22 cellular contexts compared by ENCODE assay signal in the genomic region with DNA sequence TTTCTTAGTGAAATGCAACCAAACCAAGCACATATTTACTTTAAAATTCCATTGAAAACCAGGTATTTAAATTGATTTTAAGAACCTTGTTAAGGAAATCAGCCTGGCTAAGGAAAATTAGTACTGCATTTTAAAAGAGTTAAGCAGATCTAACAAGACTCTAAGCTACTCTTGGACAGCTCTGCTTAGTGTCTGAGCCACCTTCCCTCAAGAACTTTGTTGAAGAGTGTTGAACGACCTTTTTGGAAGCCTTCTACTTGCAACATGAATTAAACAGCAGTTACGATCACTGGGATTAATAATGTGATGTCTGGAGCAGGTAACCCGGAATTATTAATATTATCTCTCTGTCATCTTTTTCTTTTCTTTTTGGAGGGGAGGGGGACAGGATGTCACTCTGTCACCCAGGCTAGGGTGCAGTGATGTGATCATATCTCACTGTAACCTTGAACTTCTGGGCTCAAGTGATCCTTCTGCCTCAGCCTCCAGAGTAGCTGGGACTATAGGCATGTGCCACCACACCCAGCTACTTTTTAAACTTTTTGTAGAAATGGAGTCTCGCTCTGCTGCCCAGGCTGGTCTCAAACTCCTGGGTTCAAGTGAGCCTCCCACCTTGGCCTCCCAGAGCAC.
DNase-seq lines count a peak whose midpoint lies in the region; ATAC-seq and TF ChIP-seq lines count a peak whose summit lies in the region.
"Had no signal": no experiment of that assay in that cellular context is flagged by ENCODE, and none has a peak within 500 bp of the region (broad histone marks: within the 10 kb centered on the region; RNA-seq: fewer than 3 reads in every experiment).

No MANE protein-coding gene starts in this region.

- TF ChIP-seq POLR2A in spleen (IDR thresholded peaks at IDR 0.05) (no peak), upper lobe of left lung (IDR thresholded peaks at IDR 0.05) (no peak)

- no peak for TF ChIP-seq EP300 in upper lobe of left lung (IDR thresholded peaks at IDR 0.05)

- intact Hi-C loops in spleen (cut with DNase I; ENCODE audit: low total_unique reads), result no loop called here

- H3K9me3 ChIP-seq in T-helper 17 cell (ENCODE audit: control insufficient read depth, low read length, poor library complexity, severe bottlenecking), result no peaks in the 10 kb centered on the region
- no peaks in the 10 kb centered on the region for H3K9me3 ChIP-seq in endodermal cell (ENCODE audit: control insufficient read depth, low read length)
- no peaks in the 10 kb centered on the region for H3K9me3 ChIP-seq in spleen
- H3K9me3 ChIP-seq in upper lobe of left lung, result no peaks in the 10 kb centered on the region
- H3K9me3 ChIP-seq: breast epithelium, pancreas, SJSA1, stomach had no signal

- peak overlapping the region; percentile 53 to 71 for H3K4me3 Mint-ChIP-seq in activated T-cell treated with anti-CD3 and anti-CD28 coated beads, Interleukin-2, amount 50 U/mL, for 72 hours
- H3K4me3 Mint-ChIP-seq in T-helper 17 cell (peak overlapping the region; percentile 62), endodermal cell (no peak overlapping the region)
- H3K4me3 Mint-ChIP-seq: naive B cell, type B pancreatic cell had no signal

- no peaks in the 10 kb centered on the region for H3K36me3 ChIP-seq in endodermal cell (ENCODE audit: control insufficient read depth, insufficient read depth, low read length)
- H3K36me3 ChIP-seq in spleen, result no peaks in the 10 kb centered on the region
- no peaks in the 10 kb centered on the region for H3K36me3 ChIP-seq in upper lobe of left lung
- H3K36me3 ChIP-seq: breast epithelium, pancreas, SJSA1, stomach had no signal

- TF ChIP-seq CTCF in endodermal cell (conservative IDR thresholded peaks at IDR 0.05), result no peak
- TF ChIP-seq CTCF in spleen (IDR thresholded peaks at IDR 0.05 in 8 of 11, conservative IDR thresholded peaks at IDR 0.05 in 3 of 11), result no peak
- no peak for TF ChIP-seq CTCF in upper lobe of left lung (IDR thresholded peaks at IDR 0.05)

- 95 to 100% methylated on average over 1 to 4 of the region's 4 CpGs for WGBS in endodermal cell (ENCODE audit: insufficient coverage in 1 of 2, insufficient read length in 1 of 2), 2 experiments
- 84 to 94% (median 89%) methylated on average over 4 of the region's 4 CpGs for WGBS in spleen, 5 donors
- 86 to 89% methylated on average over 4 of the region's 4 CpGs for WGBS in upper lobe of left lung, 2 donors

- H3K36me3 Mint-ChIP-seq in activated T-cell treated with anti-CD3 and anti-CD28 coated beads, Interleukin-2, amount 50 U/mL, for 72 hours (ENCODE audit: insufficient read depth in 2 of 2), result no peaks in the 10 kb centered on the region
- H3K36me3 Mint-ChIP-seq in T-helper 17 cell (ENCODE audit: low read depth), result no peaks in the 10 kb centered on the region
- no peaks in the 10 kb centered on the region for H3K36me3 Mint-ChIP-seq in endodermal cell (ENCODE audit: low read depth)
- H3K36me3 Mint-ChIP-seq: naive B cell, type B pancreatic cell had no signal

- ATAC-seq in activated T-cell treated with anti-CD3 and anti-CD28 coated beads, Interleukin-2, amount 50 U/mL, for 72 hours (replicated peaks in 1 of 2), result no peak
- ATAC-seq in T-helper 17 cell (peak; percentile 18), upper lobe of left lung (ENCODE audit: low FRiP score in 2 of 2) (no peak), HG03095 (IDR thresholded peaks at IDR 0.05; ENCODE audit: unreplicated experiment) (no peak)

- H3K27ac ChIP-seq in endodermal cell (ENCODE audit: low read depth, low read length) (no peak overlapping the region), spleen (peak overlapping the region in 7 of 8 donors; percentile 13 to 86 (median 80)), upper lobe of left lung (peak overlapping the region in 2 of 4 donors; percentile 43 to 78)
- H3K27ac ChIP-seq: breast epithelium, pancreas, SJSA1, VCaP had no signal

- no peaks in the 10 kb centered on the region for H3K9me3 Mint-ChIP-seq in activated T-cell treated with anti-CD3 and anti-CD28 coated beads, Interleukin-2, amount 50 U/mL, for 72 hours
- H3K9me3 Mint-ChIP-seq in endodermal cell, result no peaks in the 10 kb centered on the region
- H3K9me3 Mint-ChIP-seq: naive B cell, type B pancreatic cell had no signal

- H3K27me3 Mint-ChIP-seq in activated T-cell treated with anti-CD3 and anti-CD28 coated beads, Interleukin-2, amount 50 U/mL, for 72 hours (ENCODE audit: low read depth), result no peaks in the 10 kb centered on the region
- H3K27me3 Mint-ChIP-seq in T-helper 17 cell (no peaks in the 10 kb centered on the region), endodermal cell (ENCODE audit: insufficient read depth) (no peaks in the 10 kb centered on the region)
- H3K27me3 Mint-ChIP-seq: type B pancreatic cell had no signal

- DNase-seq in activated T-cell treated with anti-CD3 and anti-CD28 coated beads, Interleukin-2, amount 50 U/mL, for 72 hours, result no peak
- no peak for DNase-seq in activated T-cell treated with anti-CD3 and anti-CD28 coated beads, Interleukin-2, amount 50 U/mL, for 48 hours
- DNase-seq in T-helper 17 cell, result no peak
- DNase-seq in endodermal cell, result no peak
- DNase-seq in spleen, result no peak
- no peak for DNase-seq in upper lobe of left lung
- no peak for DNase-seq in NCI-H2081 (lab: John Stamatoyannopoulos, UW)
- DNase-seq: activated CD8-positive, alpha-beta memory T cell treated with anti-CD3 and anti-CD28 coated beads for 24 hours; amniotic stem cell; C1 segment of cervical spinal cord; H7; naive B cell; NCI-H524; NK-92 treated with Interleukin-12 subunit alpha and Interleukin-12 subunit beta, amount 100 ng/mL, for 24 hours; pancreas; right cardiac atrium; stomach had no signal

- H3K4me1 ChIP-seq in endodermal cell (ENCODE audit: control insufficient read depth, insufficient read depth, low read length), result peaks cover 17% of the 10 kb centered on the region
- peaks cover 24 to 94% (median 55%) of the 10 kb centered on the region in 6 donors for H3K4me1 ChIP-seq in spleen
- peaks cover 30 to 49% (median 38%) of the 10 kb centered on the region in 4 donors for H3K4me1 ChIP-seq in upper lobe of left lung
- H3K4me1 ChIP-seq: breast epithelium had no signal

- H3K4me3 ChIP-seq in endodermal cell (ENCODE audit: low read length), result no peak overlapping the region
- peak overlapping the region in 2 of 8 donors; percentile 2 to 31 for H3K4me3 ChIP-seq in spleen
- no peak overlapping the region for H3K4me3 ChIP-seq in upper lobe of left lung
- H3K4me3 ChIP-seq: breast epithelium, pancreas, SJSA1, stomach had no signal

- peak overlapping the region; percentile 43 for H3K27ac Mint-ChIP-seq in activated T-cell treated with anti-CD3 and anti-CD28 coated beads, Interleukin-2, amount 50 U/mL, for 72 hours
- H3K27ac Mint-ChIP-seq in T-helper 17 cell (peak overlapping the region; percentile 87), endodermal cell (peak overlapping the region; percentile 12)
- H3K27ac Mint-ChIP-seq: type B pancreatic cell had no signal

- peaks cover 89% of the 10 kb centered on the region for H3K4me1 Mint-ChIP-seq in activated T-cell treated with anti-CD3 and anti-CD28 coated beads, Interleukin-2, amount 50 U/mL, for 72 hours (ENCODE audit: low read depth)
- H3K4me1 Mint-ChIP-seq in T-helper 17 cell, result peaks cover 44% of the 10 kb centered on the region
- H3K4me1 Mint-ChIP-seq in endodermal cell, result peaks cover 58% of the 10 kb centered on the region

- no peaks in the 10 kb centered on the region for H3K27me3 ChIP-seq in endodermal cell (ENCODE audit: control insufficient read depth, insufficient read depth, low read length, poor library complexity, severe bottlenecking)
- H3K27me3 ChIP-seq in spleen (replicated peaks in 1 of 7), result no peaks in the 10 kb centered on the region
- H3K27me3 ChIP-seq in upper lobe of left lung, result no peaks in the 10 kb centered on the region
- H3K27me3 ChIP-seq: breast epithelium, pancreas, SJSA1, stomach had no signal

- no peak overlapping the region for H3K9ac ChIP-seq in endodermal cell (ENCODE audit: extremely low read depth, low read length, poor library complexity, severe bottlenecking)

Comparison
In these comparisons a context has a peak if more than half of its experiments do, and no peak if none do; other contexts are left out.
1. H3K27ac Mint-ChIP-seq: peak in every context shown above with its lines; median percentile 87 in T-helper 17 cell; 43 in activated T-cell treated with anti-CD3 and anti-CD28 coated beads, Interleukin-2, amount 50 U/mL, for 72 hours; 12 in endodermal cell.